Comparison of ENCODE assay signal across 8 cellular contexts in the genomic region with DNA sequence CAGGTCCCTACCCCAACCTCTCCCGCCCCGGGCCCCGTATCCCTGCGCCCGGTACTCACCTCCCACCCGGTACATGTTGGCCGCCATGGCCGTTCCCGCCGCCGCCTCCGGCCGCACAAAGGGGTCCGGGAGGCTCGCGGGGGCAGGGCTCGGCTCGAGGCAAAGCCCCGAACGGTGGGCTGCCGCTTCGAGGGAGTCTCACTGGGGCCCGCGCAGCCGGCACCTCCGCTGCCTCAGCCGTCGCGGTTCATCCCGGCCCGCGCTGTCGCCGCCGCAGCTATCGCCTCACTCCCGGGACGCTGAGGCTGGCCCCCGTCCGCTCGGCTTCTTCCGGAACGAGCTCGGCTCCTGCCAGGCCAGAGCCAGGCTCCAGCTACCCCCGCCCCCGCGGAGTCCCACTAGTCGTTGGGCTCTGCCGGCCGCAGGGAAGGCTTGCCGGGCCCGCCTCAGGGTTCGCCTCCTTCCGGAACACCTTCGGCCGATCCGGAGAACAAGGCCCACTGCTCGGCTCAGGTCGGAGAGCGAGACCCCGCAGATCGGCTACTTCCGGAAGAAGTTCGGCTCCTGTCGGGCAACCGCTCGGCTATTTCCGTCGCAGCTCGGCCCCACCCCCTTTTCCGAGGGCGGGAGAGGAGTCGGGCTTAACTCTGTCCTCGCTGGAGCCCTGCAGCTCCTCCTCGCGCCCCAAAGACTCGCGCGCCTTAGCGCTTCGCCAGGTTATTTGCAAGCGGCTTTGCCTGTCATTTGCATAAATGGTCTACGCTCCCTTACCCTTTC.
DNase-seq lines count a peak whose midpoint lies in the region; ATAC-seq and TF ChIP-seq lines count a peak whose summit lies in the region.

TSS of gene MTA2 (minus strand) at position 502 of the 777 bp plus-strand sequence. CDS start at position 87, 415 bp downstream.

- no peaks in the 10 kb centered on the region for H3K9me3 Mint-ChIP-seq in central memory CD8-positive, alpha-beta T cell

- ATAC-seq in GM19025 (IDR thresholded peaks at IDR 0.05; ENCODE audit: low read depth, unreplicated experiment) (peak; percentile 66), HG03342 (IDR thresholded peaks at IDR 0.05; ENCODE audit: unreplicated experiment) (peak; percentile 72)
- ATAC-seq in central memory CD8-positive, alpha-beta T cell (replicated peaks; ENCODE audit: extremely low read depth, poor library complexity, severe bottlenecking): peak; percentile 80

- peak; percentile 90 for DNase-seq in AG09309 (ENCODE audit: low read depth)
- peak; percentile 96 to 99 for DNase-seq in NCI-H446 (lab: John Stamatoyannopoulos, UW)
- peak; percentile 98 for DNase-seq in activated CD4-positive, CD25-positive, alpha-beta regulatory T cell treated with anti-CD3 and anti-CD28 coated beads, Interleukin-2, amount 50 U/mL, for 16 hours (ENCODE audit: low read depth, low spot score)
- DNase-seq in central memory CD8-positive, alpha-beta T cell (ENCODE audit: low spot score in 2 of 2): peak; percentile 100
- peak; percentile 98 for DNase-seq in iris pigment epithelial cell (ENCODE audit: low read depth)
- peak; percentile 99 for DNase-seq in stimulated activated CD4-positive, alpha-beta T cell treated with anti-CD3 and anti-CD28 coated beads, Interleukin-12 subunit alpha, Interleukin-12 subunit beta, amount 100 ng/mL, for 4 hours

- no peak for TF ChIP-seq CTCF in AG09309 (IDR thresholded peaks at IDR 0.05; ENCODE audit: control insufficient read depth, insufficient read depth, low read depth, low read length, missing control alignments)

- peak within 1 kb of the TSS; percentile 84 for H3K4me3 Mint-ChIP-seq in central memory CD8-positive, alpha-beta T cell

- H3K4me1 Mint-ChIP-seq in central memory CD8-positive, alpha-beta T cell: peaks cover 60% of the 10 kb centered on the region

- no peaks in the 10 kb centered on the region for H3K27me3 Mint-ChIP-seq in central memory CD8-positive, alpha-beta T cell

- peaks cover 46% of the 10 kb centered on the region for H3K36me3 Mint-ChIP-seq in central memory CD8-positive, alpha-beta T cell (ENCODE audit: insufficient read depth)

- H3K4me3 ChIP-seq in AG09309 (ENCODE audit: control insufficient read depth, low read depth, low read length): peak within 1 kb of the TSS; percentile 88

- peak within 1 kb of the TSS; percentile 89 for H3K27ac Mint-ChIP-seq in central memory CD8-positive, alpha-beta T cell (ENCODE audit: low read depth)

Comparison
In these comparisons a context has a peak if more than half of its experiments do, and no peak if none do; other contexts are left out.
1. Peak in every context shown above with its lines: DNase-seq, ATAC-seq and H3K4me3 ChIP-seq.